ENCODE assay signal across 18 cellular contexts in genomic region chr6:1620504-1621327, GRCh38. TPM values are rescaled to one million over a fixed set of nuclear protein-coding genes. Genes with fewer than 3 reads are reported as not detected.
DNase-seq lines count a peak whose midpoint lies in the region; ATAC-seq and TF ChIP-seq lines count a peak whose summit lies in the region.
"Had no signal": no experiment of that assay in that cellular context is flagged by ENCODE, and none has a peak within 500 bp of the region (broad histone marks: within the 10 kb centered on the region; RNA-seq: fewer than 3 reads in every experiment).

No MANE protein-coding gene starts in this region.

- H3K23me2 ChIP-seq in H9 (ENCODE audit: insufficient read length, low read depth, low read length, poor library complexity, severe bottlenecking): peaks cover 18% of the 10 kb centered on the region

- peaks cover 7 to 33% of the 10 kb centered on the region in 2 experiments; a peak in 3 of 4 replicates for H3K4me1 Mint-ChIP-seq in H9

- no peak for TF ChIP-seq EP300 in sigmoid colon (IDR thresholded peaks at IDR 0.05)

- TF ChIP-seq POLR2A in right lobe of liver (IDR thresholded peaks at IDR 0.05) (no peak), sigmoid colon (IDR thresholded peaks at IDR 0.05) (no peak), body of pancreas (IDR thresholded peaks at IDR 0.05) (no peak)

- no peak for ATAC-seq in right lobe of liver
- ATAC-seq in body of pancreas: no peak
- ATAC-seq in HG03045 (IDR thresholded peaks at IDR 0.05; ENCODE audit: unreplicated experiment): no peak
- ATAC-seq: effector memory CD8-positive, alpha-beta T cell had no signal

- intact Hi-C loops in right lobe of liver (cut with DNase I) (no loop called here), sigmoid colon (cut with DNase I) (no loop called here), body of pancreas (cut with DNase I) (no loop called here)

- peaks cover 0 to 5% (median 4%) of the 10 kb centered on the region in 3 experiments; a peak in 4 of 7 replicates for H3K36me3 Mint-ChIP-seq in H9 (ENCODE audit: insufficient read depth in 1 of 3, low read depth in 3 of 3)

- H3K9me3 Mint-ChIP-seq in H9: no peaks in the 10 kb centered on the region; a peak in 2 of 5 replicates
- H3K9me3 Mint-ChIP-seq: activated T-helper 1 cell treated with anti-CD3 and anti-CD28 coated beads, Interleukin-12 subunit alpha, Interleukin-12 subunit beta, Interleukin-2, Interleukin-4 antibody, amounts not matched to agents 30 ng/mL and 10 ng/mL and 1 ng/mL, durations not matched to agents 14 hours and 24 hours and 36 hours; CD8-positive, alpha-beta memory T cell; effector memory CD8-positive, alpha-beta T cell; HFFc6; stimulated activated naive CD8-positive, alpha-beta T cell treated with anti-CD3 and anti-CD28 coated beads, Interleukin-15, Interleukin-2, amounts not matched to agents 100 ng/mL and 50 ng/mL, for 24 hours; T-helper 1 cell treated with Interleukin-12 subunit alpha and Interleukin-12 subunit beta and Interleukin-4 antibody, amounts not matched to agents 30 μg/mL and 1 μg/mL, for 36 hours had no signal

- H3K27me3 ChIP-seq in H9 (ENCODE audit: insufficient read depth, low read length) (peaks cover 100% of the 10 kb centered on the region), right lobe of liver (peaks cover 0 to 32% of the 10 kb centered on the region in 2 donors), sigmoid colon (peaks cover 33 to 100% (median 97%) of the 10 kb centered on the region in 3 donors), body of pancreas (no peaks in the 10 kb centered on the region)

- H2AFZ ChIP-seq in H9 (ENCODE audit: low read length): no peak overlapping the region

- peak overlapping the region; percentile 97 for H3K4me3 ChIP-seq in coronary artery
- no peak overlapping the region for H3K4me3 ChIP-seq in right lobe of liver
- no peak overlapping the region for H3K4me3 ChIP-seq in sigmoid colon
- no peak overlapping the region for H3K4me3 ChIP-seq in body of pancreas

- H3K36me3 ChIP-seq in right lobe of liver: no peaks in the 10 kb centered on the region
- no peaks in the 10 kb centered on the region for H3K36me3 ChIP-seq in sigmoid colon
- no peaks in the 10 kb centered on the region for H3K36me3 ChIP-seq in body of pancreas (replicated peaks in 1 of 2; ENCODE audit: insufficient read depth in 1 of 2, low read depth in 2 of 2)

- H4K91ac ChIP-seq in H9 (ENCODE audit: insufficient read length, low read depth, low read length): no peak overlapping the region

- no peak overlapping the region for H3K27ac Mint-ChIP-seq in H9
- H3K27ac Mint-ChIP-seq: activated T-helper 1 cell treated with anti-CD3 and anti-CD28 coated beads, Interleukin-12 subunit alpha, Interleukin-12 subunit beta, Interleukin-2, Interleukin-4 antibody, amounts not matched to agents 30 ng/mL and 10 ng/mL and 1 ng/mL, durations not matched to agents 14 hours and 24 hours and 36 hours; CD8-positive, alpha-beta memory T cell; effector memory CD8-positive, alpha-beta T cell; HFFc6; stimulated activated naive CD8-positive, alpha-beta T cell treated with anti-CD3 and anti-CD28 coated beads, Interleukin-15, Interleukin-2, amounts not matched to agents 100 ng/mL and 50 ng/mL, for 24 hours; T-helper 1 cell treated with Interleukin-12 subunit alpha and Interleukin-12 subunit beta and Interleukin-4 antibody, amounts not matched to agents 30 μg/mL and 1 μg/mL, for 36 hours had no signal

- H2BK5ac ChIP-seq in H9 (ENCODE audit: insufficient read length, low read length): no peak overlapping the region

- peaks cover 99% of the 10 kb centered on the region for H3K27me3 Mint-ChIP-seq in H9 (ENCODE audit: low read depth)

- no peaks in the 10 kb centered on the region for H3K79me1 ChIP-seq in H9 (ENCODE audit: insufficient read depth, low read depth, low read length, poor library complexity, severe bottlenecking)

- H3K23ac ChIP-seq in H9 (ENCODE audit: insufficient read length, low read depth, low read length): no peak overlapping the region

- no peak overlapping the region for H3K27ac ChIP-seq in H9 (ENCODE audit: insufficient read length, low read depth, low read length)
- peak overlapping the region; percentile 85 to 86 for H3K27ac ChIP-seq in coronary artery
- H3K27ac ChIP-seq in right lobe of liver: no peak overlapping the region
- H3K27ac ChIP-seq in sigmoid colon: peak overlapping the region in 1 of 4 donors; percentile 42
- H3K27ac ChIP-seq in body of pancreas: no peak overlapping the region

- H4K5ac ChIP-seq in H9 (ENCODE audit: insufficient read length, low read depth, low read length): no peak overlapping the region

- peak overlapping the region in 1 of 2 experiments; percentile 32; a peak in 1 of 5 replicates for H3K4me3 Mint-ChIP-seq in H9
- H3K4me3 Mint-ChIP-seq: activated T-helper 1 cell treated with anti-CD3 and anti-CD28 coated beads, Interleukin-12 subunit alpha, Interleukin-12 subunit beta, Interleukin-2, Interleukin-4 antibody, amounts not matched to agents 30 ng/mL and 10 ng/mL and 1 ng/mL, durations not matched to agents 14 hours and 24 hours and 36 hours; CD8-positive, alpha-beta memory T cell; effector memory CD8-positive, alpha-beta T cell; HFFc6; stimulated activated naive CD8-positive, alpha-beta T cell treated with anti-CD3 and anti-CD28 coated beads, Interleukin-15, Interleukin-2, amounts not matched to agents 100 ng/mL and 50 ng/mL, for 24 hours; T-helper 1 cell treated with Interleukin-12 subunit alpha and Interleukin-12 subunit beta and Interleukin-4 antibody, amounts not matched to agents 30 μg/mL and 1 μg/mL, for 36 hours had no signal

- H2BK15ac ChIP-seq in H9 (ENCODE audit: low read depth, low read length): no peak overlapping the region

- H2BK12ac ChIP-seq in H9 (ENCODE audit: insufficient read length, low read depth, low read length): no peak overlapping the region

- no peak overlapping the region for H2BK120ac ChIP-seq in H9 (ENCODE audit: low read depth, low read length, poor library complexity, severe bottlenecking)

- H4K20me1 ChIP-seq in H9 (ENCODE audit: control insufficient read depth, insufficient read depth, insufficient read length): peaks cover 3% of the 10 kb centered on the region

- peak overlapping the region; percentile 48 for H3K4me2 ChIP-seq in H9 (ENCODE audit: insufficient read depth, insufficient read length, low read length)

- no peak overlapping the region for H3T11ph ChIP-seq in H9 (ENCODE audit: low read length)

- WGBS in H9 (ENCODE audit: extremely low coverage, insufficient read length, low lambda C conversion rate): no CpG with 5 or more reads among the region's 56 CpGs
- 39% methylated on average over 20 of the region's 56 CpGs for WGBS in right lobe of liver (ENCODE audit: insufficient coverage, low coverage, low lambda C conversion rate, missing lambda C conversion rate)
- 61 to 85% methylated on average over 56 of the region's 56 CpGs for WGBS in sigmoid colon, 2 donors
- 71 to 88% methylated on average over 22 to 45 of the region's 56 CpGs for WGBS in body of pancreas, 2 donors

- H3K9ac ChIP-seq in H9 (ENCODE audit: extremely low read depth, insufficient read length, low read length): no peak overlapping the region

- TF ChIP-seq CTCF in H9 (conservative IDR thresholded peaks at IDR 0.05): no peak
- no peak for TF ChIP-seq CTCF in coronary artery (IDR thresholded peaks at IDR 0.05)
- no peak for TF ChIP-seq CTCF in right lobe of liver (IDR thresholded peaks at IDR 0.05)
- no peak for TF ChIP-seq CTCF in sigmoid colon (IDR thresholded peaks at IDR 0.05)
- TF ChIP-seq CTCF in body of pancreas (IDR thresholded peaks at IDR 0.05): no peak

- H3K79me2 ChIP-seq in H9 (ENCODE audit: insufficient read depth, low read length): no peaks in the 10 kb centered on the region

- H3K14ac ChIP-seq in H9 (ENCODE audit: insufficient read depth, low read length): no peak overlapping the region

- no peak overlapping the region for H2BK20ac ChIP-seq in H9 (ENCODE audit: low read depth, low read length, poor library complexity, severe bottlenecking)

- no peak overlapping the region for H3K18ac ChIP-seq in H9 (ENCODE audit: insufficient read length, low read depth, low read length)

- no peak overlapping the region for H4K8ac ChIP-seq in H9 (replicated peaks; ENCODE audit: insufficient read length, low read depth, low read length)

- H3K4ac ChIP-seq in H9 (ENCODE audit: low read depth, low read length): no peak overlapping the region

- H3K9me3 ChIP-seq in H9 (ENCODE audit: control insufficient read depth, low read depth, low read length) (no peaks in the 10 kb centered on the region), right lobe of liver (no peaks in the 10 kb centered on the region), sigmoid colon (no peaks in the 10 kb centered on the region), body of pancreas (no peaks in the 10 kb centered on the region)

- no peak overlapping the region for H3K56ac ChIP-seq in H9 (ENCODE audit: insufficient read length, low read depth, low read length)

- no peaks in the 10 kb centered on the region; the same call in 1 of the 2 replicates for H3K4me1 ChIP-seq in H9 (ENCODE audit: insufficient read depth, low read length)
- peaks cover 0 to 18% (median 0%) of the 10 kb centered on the region in 4 donors for H3K4me1 ChIP-seq in right lobe of liver
- peaks cover 0 to 32% (median 29%) of the 10 kb centered on the region in 4 donors for H3K4me1 ChIP-seq in sigmoid colon
- peaks cover 10% of the 10 kb centered on the region for H3K4me1 ChIP-seq in body of pancreas

- no peak overlapping the region for H2AK5ac ChIP-seq in H9 (ENCODE audit: insufficient read length, low read length)

- no peak for DNase-seq in H9
- DNase-seq in coronary artery (ENCODE audit: low spot score): peak; percentile 75
- DNase-seq in right lobe of liver: peak in 2 of 3 donors; percentile 33 to 37
- peak; percentile 52 for DNase-seq in sigmoid colon
- DNase-seq in body of pancreas: no peak
- DNase-seq in stimulated activated CD4-positive, alpha-beta T cell treated with anti-CD3 and anti-CD28 coated beads, Interleukin-4, amount 100 ng/mL, for 1 hour: no peak
- no peak for DNase-seq in NCI-H446 (lab: John Stamatoyannopoulos, UW)
- DNase-seq: CD8-positive, alpha-beta memory T cell; central memory CD4-positive, alpha-beta T cell; effector memory CD8-positive, alpha-beta T cell; HFFc6; hypothalamus; NCI-H1694 treated with DMSO at 0.1 percent for 48 hours; NCI-H345 had no signal

RNA-seq across cellular contexts. Expression of gene FOXC1, which starts 11.0 kb away (rescaled TPM):
- total RNA-seq in H9 (2021): 0.04 TPM in 1 of 2 replicates, not detected in the other
- under 1 TPM; 0.24 to 0.87 (median 0.50) TPM for total RNA-seq in right lobe of liver
- total RNA-seq in sigmoid colon: 1 to 10 TPM; 1.5 to 3.0 (median 1.8) TPM
- under 1 TPM in 2 of 3 donors, not detected in 1; 0.60 to 0.70 TPM for polyA plus RNA-seq in sigmoid colon
- 1 to 10 TPM; 2.0 to 3.6 TPM for total RNA-seq in body of pancreas
- total RNA-seq: CD8-positive, alpha-beta memory T cell had no signal
- polyA plus RNA-seq: CD8-positive, alpha-beta memory T cell had no signal

Comparison
In these comparisons a context has a peak if more than half of its experiments do, and no peak if none do; other contexts are left out.
1. DNase-seq: peak in coronary artery (single experiment), right lobe of liver (2 of 3) and sigmoid colon (single experiment); none in H9 (single experiment), body of pancreas (0 of 4), stimulated activated CD4-positive, alpha-beta T cell treated with anti-CD3 and anti-CD28 coated beads, Interleukin-4, amount 100 ng/mL, for 1 hour (single experiment) and NCI-H446 (0 of 2).
2. H3K27ac ChIP-seq: peak in coronary artery (2 of 2); none in H9 (single experiment), right lobe of liver (0 of 3) and body of pancreas (0 of 4).